In the genomic region with DNA sequence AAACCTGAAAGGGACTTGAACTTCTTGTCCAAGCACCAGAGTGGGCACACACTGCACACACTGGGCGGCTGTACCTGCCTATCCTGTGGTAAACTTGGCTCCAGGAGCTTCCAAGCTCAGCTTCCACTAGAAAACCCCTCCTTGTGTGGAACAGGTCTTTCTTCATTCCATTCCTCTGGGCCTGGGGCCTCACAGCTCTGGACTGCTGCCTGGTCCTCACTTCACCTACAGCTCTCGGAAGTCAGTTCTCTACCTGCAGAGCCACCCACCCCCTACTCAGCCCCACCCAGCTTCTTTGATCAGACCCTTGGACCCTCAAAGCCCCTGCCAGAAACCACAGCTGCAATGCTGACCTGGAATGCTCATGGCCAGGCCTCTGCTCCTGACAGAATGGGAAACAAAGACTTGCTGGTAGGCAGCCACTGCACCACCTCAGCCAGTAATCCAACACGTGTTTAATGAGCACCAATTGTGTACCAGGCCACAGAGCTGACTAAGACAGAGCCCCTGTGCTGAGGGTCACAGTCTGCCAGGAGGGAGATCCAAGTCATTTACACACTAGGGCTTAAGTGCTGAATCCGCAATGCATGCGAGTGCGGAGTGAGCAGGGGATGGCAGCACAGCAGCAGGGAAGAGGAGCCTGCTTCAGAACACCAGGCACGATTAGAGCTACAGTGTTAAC, we compare ENCODE assay signal across 1 cellular context.
TF ChIP-seq lines count a peak whose summit lies in the region.

No MANE protein-coding gene starts in this region.

TF ChIP-seq in K562, 482 proteins besides CTCF, POLR2A, EP300 and RAD21 (continues in another document):
- 0 out of 2 replicates have a peak, but pooled peaks have one; percentile 46 for TF ChIP-seq PPARD (CRISPR knock-in tag; IDR thresholded peaks at IDR 0.05)
- TF ChIP-seq KDM5B (IDR thresholded peaks at IDR 0.05; ENCODE audit: insufficient replicate concordance, low read depth, low read length) = peak; percentile 63
- TF ChIP-seq CBX5 (IDR thresholded peaks at IDR 0.05; ENCODE audit: borderline replicate concordance, low read depth) = no peak
- no peak for TF ChIP-seq ZNF175 (CRISPR knock-in tag; IDR thresholded peaks at IDR 0.05; ENCODE audit: low read depth)
- TF ChIP-seq SRSF1 (IDR thresholded peaks at IDR 0.05; ENCODE audit: low read depth, low read length) = no peak
- TF ChIP-seq ZNF644 (tag; IDR thresholded peaks at IDR 0.05; ENCODE audit: low read depth) = no peak
- TF ChIP-seq POU5F1 (IDR thresholded peaks at IDR 0.05; ENCODE audit: borderline replicate concordance, low read depth, low read length, partially characterized antibody) = no peak
- TF ChIP-seq BRCA1 (IDR thresholded peaks at IDR 0.05) = no peak
- no peak for TF ChIP-seq BRCA1 (CRISPR knock-in tag; IDR thresholded peaks at IDR 0.05)
- 0 out of 2 replicates have a peak, but pooled peaks have one; percentile 46 for TF ChIP-seq HMG20A (CRISPR knock-in tag; conservative IDR thresholded peaks at IDR 0.05)
- TF ChIP-seq SREBF1 (IDR thresholded peaks at IDR 0.05; ENCODE audit: borderline replicate concordance, low read depth, low read length) = peak; percentile 17; the same call in 1 of the 2 replicates
- TF ChIP-seq, protein P1, sequence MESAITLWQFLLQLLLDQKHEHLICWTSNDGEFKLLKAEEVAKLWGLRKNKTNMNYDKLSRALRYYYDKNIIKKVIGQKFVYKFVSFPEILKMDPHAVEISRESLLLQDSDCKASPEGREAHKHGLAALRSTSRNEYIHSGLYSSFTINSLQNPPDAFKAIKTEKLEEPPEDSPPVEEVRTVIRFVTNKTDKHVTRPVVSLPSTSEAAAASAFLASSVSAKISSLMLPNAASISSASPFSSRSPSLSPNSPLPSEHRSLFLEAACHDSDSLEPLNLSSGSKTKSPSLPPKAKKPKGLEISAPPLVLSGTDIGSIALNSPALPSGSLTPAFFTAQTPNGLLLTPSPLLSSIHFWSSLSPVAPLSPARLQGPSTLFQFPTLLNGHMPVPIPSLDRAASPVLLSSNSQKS (CRISPR knock-in tag; IDR thresholded peaks at IDR 0.05) = no peak
- TF ChIP-seq MIER1 (IDR thresholded peaks at IDR 0.05; ENCODE audit: low read depth) = no peak
- TF ChIP-seq NRF1 (conservative IDR thresholded peaks at IDR 0.05 in 1 of 2, IDR thresholded peaks at IDR 0.05 in 1 of 2) = no peak
- peak; percentile 22 for TF ChIP-seq RBBP5 (IDR thresholded peaks at IDR 0.05; ENCODE audit: borderline replicate concordance, insufficient read depth, low read length, poor library complexity, severe bottlenecking)
- TF ChIP-seq NBN (IDR thresholded peaks at IDR 0.05; ENCODE audit: low read depth) = no peak
- TF ChIP-seq NCOA4 (IDR thresholded peaks at IDR 0.05; ENCODE audit: partially characterized antibody) = no peak
- TF ChIP-seq JUN (IDR thresholded peaks at IDR 0.05; ENCODE audit: borderline replicate concordance, low read depth, low read length) = no peak
- no peak for TF ChIP-seq JUN (CRISPR knock-in tag; IDR thresholded peaks at IDR 0.05; ENCODE audit: borderline replicate concordance)
- TF ChIP-seq, protein P2, sequence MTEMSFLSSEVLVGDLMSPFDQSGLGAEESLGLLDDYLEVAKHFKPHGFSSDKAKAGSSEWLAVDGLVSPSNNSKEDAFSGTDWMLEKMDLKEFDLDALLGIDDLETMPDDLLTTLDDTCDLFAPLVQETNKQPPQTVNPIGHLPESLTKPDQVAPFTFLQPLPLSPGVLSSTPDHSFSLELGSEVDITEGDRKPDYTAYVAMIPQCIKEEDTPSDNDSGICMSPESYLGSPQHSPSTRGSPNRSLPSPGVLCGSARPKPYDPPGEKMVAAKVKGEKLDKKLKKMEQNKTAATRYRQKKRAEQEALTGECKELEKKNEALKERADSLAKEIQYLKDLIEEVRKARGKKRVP (CRISPR knock-in tag; IDR thresholded peaks at IDR 0.05) = no peak
- no peak for TF ChIP-seq ARID1B (IDR thresholded peaks at IDR 0.05)
- no peak for TF ChIP-seq CAMTA2 (CRISPR knock-in tag; conservative IDR thresholded peaks at IDR 0.05)
- no peak for TF ChIP-seq GTF2A2 (tag; IDR thresholded peaks at IDR 0.05)
- no peak for TF ChIP-seq GATA2 (CRISPR knock-in tag; IDR thresholded peaks at IDR 0.05)
- TF ChIP-seq TEAD4 (IDR thresholded peaks at IDR 0.05; ENCODE audit: low read length) = no peak
- no peak for TF ChIP-seq TEAD4 (CRISPR knock-in tag; IDR thresholded peaks at IDR 0.05; ENCODE audit: borderline replicate concordance)
- TF ChIP-seq EHMT2 (IDR thresholded peaks at IDR 0.05) = no peak
- TF ChIP-seq TBP (optimal IDR thresholded peaks at IDR 0.05; ENCODE audit: low read depth, low read length) = no peak
- TF ChIP-seq SOX6 (IDR thresholded peaks at IDR 0.05) = no peak
- TF ChIP-seq, protein P3, sequence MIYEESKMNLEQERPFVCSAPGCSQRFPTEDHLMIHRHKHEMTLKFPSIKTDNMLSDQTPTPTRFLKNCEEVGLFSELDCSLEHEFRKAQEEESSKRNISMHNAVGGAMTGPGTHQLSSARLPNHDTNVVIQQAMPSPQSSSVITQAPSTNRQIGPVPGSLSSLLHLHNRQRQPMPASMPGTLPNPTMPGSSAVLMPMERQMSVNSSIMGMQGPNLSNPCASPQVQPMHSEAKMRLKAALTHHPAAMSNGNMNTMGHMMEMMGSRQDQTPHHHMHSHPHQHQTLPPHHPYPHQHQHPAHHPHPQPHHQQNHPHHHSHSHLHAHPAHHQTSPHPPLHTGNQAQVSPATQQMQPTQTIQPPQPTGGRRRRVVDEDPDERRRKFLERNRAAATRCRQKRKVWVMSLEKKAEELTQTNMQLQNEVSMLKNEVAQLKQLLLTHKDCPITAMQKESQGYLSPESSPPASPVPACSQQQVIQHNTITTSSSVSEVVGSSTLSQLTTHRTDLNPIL (CRISPR knock-in tag; IDR thresholded peaks at IDR 0.05) = no peak
- no peak for TF ChIP-seq MTA3 (IDR thresholded peaks at IDR 0.05; ENCODE audit: borderline replicate concordance)
- TF ChIP-seq, protein P4, sequence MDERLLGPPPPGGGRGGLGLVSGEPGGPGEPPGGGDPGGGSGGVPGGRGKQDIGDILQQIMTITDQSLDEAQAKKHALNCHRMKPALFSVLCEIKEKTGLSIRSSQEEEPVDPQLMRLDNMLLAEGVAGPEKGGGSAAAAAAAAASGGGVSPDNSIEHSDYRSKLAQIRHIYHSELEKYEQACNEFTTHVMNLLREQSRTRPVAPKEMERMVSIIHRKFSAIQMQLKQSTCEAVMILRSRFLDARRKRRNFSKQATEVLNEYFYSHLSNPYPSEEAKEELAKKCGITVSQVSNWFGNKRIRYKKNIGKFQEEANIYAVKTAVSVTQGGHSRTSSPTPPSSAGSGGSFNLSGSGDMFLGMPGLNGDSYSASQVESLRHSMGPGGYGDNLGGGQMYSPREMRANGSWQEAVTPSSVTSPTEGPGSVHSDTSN (CRISPR knock-in tag; IDR thresholded peaks at IDR 0.05; ENCODE audit: low read depth) = no peak
- TF ChIP-seq, protein P4 (tag; conservative IDR thresholded peaks at IDR 0.05; ENCODE audit: low read depth) = no peak
- TF ChIP-seq, protein P5, sequence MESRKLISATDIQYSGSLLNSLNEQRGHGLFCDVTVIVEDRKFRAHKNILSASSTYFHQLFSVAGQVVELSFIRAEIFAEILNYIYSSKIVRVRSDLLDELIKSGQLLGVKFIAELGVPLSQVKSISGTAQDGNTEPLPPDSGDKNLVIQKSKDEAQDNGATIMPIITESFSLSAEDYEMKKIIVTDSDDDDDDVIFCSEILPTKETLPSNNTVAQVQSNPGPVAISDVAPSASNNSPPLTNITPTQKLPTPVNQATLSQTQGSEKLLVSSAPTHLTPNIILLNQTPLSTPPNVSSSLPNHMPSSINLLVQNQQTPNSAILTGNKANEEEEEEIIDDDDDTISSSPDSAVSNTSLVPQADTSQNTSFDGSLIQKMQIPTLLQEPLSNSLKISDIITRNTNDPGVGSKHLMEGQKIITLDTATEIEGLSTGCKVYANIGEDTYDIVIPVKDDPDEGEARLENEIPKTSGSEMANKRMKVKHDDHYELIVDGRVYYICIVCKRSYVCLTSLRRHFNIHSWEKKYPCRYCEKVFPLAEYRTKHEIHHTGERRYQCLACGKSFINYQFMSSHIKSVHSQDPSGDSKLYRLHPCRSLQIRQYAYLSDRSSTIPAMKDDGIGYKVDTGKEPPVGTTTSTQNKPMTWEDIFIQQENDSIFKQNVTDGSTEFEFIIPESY (CRISPR knock-in tag; IDR thresholded peaks at IDR 0.05) = no peak
- no peak for TF ChIP-seq GABPA (tag; conservative IDR thresholded peaks at IDR 0.05; ENCODE audit: low read depth)
- TF ChIP-seq HNRNPLL (IDR thresholded peaks at IDR 0.05; ENCODE audit: low read depth, low read length, poor library complexity, severe bottlenecking) = no peak
- no peak for TF ChIP-seq NFE2 (IDR thresholded peaks at IDR 0.05; ENCODE audit: low read depth)
- no peak for TF ChIP-seq KLF6 (CRISPR knock-in tag; IDR thresholded peaks at IDR 0.05; ENCODE audit: borderline replicate concordance)
- no peak for TF ChIP-seq HNRNPL (IDR thresholded peaks at IDR 0.05; ENCODE audit: low read depth, low read length)
- TF ChIP-seq ZBED1 (IDR thresholded peaks at IDR 0.05) = no peak
- TF ChIP-seq ZNF282 (CRISPR knock-in tag; IDR thresholded peaks at IDR 0.05) = no peak
- TF ChIP-seq NEUROD1 (IDR thresholded peaks at IDR 0.05; ENCODE audit: borderline replicate concordance, low read depth, low read length, partially characterized antibody) = peak; percentile 5
- TF ChIP-seq, protein P6, sequence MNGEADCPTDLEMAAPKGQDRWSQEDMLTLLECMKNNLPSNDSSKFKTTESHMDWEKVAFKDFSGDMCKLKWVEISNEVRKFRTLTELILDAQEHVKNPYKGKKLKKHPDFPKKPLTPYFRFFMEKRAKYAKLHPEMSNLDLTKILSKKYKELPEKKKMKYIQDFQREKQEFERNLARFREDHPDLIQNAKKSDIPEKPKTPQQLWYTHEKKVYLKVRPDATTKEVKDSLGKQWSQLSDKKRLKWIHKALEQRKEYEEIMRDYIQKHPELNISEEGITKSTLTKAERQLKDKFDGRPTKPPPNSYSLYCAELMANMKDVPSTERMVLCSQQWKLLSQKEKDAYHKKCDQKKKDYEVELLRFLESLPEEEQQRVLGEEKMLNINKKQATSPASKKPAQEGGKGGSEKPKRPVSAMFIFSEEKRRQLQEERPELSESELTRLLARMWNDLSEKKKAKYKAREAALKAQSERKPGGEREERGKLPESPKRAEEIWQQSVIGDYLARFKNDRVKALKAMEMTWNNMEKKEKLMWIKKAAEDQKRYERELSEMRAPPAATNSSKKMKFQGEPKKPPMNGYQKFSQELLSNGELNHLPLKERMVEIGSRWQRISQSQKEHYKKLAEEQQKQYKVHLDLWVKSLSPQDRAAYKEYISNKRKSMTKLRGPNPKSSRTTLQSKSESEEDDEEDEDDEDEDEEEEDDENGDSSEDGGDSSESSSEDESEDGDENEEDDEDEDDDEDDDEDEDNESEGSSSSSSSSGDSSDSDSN (IDR thresholded peaks at IDR 0.05; ENCODE audit: borderline replicate concordance in 1 of 2, low read depth in 2 of 2, low read length in 2 of 2) = no peak
- TF ChIP-seq XRCC3 (IDR thresholded peaks at IDR 0.05) = no peak
- no peak for TF ChIP-seq SIN3B (IDR thresholded peaks at IDR 0.05; ENCODE audit: low read depth)
- TF ChIP-seq BCOR (IDR thresholded peaks at IDR 0.05) = no peak
- TF ChIP-seq, protein P7, sequence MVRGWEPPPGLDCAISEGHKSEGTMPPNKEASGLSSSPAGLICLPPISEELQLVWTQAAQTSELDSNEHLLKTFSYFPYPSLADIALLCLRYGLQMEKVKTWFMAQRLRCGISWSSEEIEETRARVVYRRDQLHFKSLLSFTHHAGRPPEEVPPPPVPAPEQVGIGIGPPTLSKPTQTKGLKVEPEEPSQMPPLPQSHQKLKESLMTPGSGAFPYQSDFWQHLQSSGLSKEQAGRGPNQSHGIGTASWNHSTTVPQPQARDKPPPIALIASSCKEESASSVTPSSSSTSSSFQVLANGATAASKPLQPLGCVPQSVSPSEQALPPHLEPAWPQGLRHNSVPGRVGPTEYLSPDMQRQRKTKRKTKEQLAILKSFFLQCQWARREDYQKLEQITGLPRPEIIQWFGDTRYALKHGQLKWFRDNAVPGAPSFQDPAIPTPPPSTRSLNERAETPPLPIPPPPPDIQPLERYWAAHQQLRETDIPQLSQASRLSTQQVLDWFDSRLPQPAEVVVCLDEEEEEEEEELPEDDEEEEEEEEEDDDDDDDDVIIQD (CRISPR knock-in tag; IDR thresholded peaks at IDR 0.05) = no peak
- no peak for TF ChIP-seq ZNF77 (CRISPR knock-in tag; IDR thresholded peaks at IDR 0.05)
- no peak for TF ChIP-seq SIN3A (IDR thresholded peaks at IDR 0.05; ENCODE audit: borderline replicate concordance in 2 of 2, control insufficient read depth in 1 of 2, low read depth in 2 of 2, low read length in 2 of 2)
- TF ChIP-seq, protein P8, sequence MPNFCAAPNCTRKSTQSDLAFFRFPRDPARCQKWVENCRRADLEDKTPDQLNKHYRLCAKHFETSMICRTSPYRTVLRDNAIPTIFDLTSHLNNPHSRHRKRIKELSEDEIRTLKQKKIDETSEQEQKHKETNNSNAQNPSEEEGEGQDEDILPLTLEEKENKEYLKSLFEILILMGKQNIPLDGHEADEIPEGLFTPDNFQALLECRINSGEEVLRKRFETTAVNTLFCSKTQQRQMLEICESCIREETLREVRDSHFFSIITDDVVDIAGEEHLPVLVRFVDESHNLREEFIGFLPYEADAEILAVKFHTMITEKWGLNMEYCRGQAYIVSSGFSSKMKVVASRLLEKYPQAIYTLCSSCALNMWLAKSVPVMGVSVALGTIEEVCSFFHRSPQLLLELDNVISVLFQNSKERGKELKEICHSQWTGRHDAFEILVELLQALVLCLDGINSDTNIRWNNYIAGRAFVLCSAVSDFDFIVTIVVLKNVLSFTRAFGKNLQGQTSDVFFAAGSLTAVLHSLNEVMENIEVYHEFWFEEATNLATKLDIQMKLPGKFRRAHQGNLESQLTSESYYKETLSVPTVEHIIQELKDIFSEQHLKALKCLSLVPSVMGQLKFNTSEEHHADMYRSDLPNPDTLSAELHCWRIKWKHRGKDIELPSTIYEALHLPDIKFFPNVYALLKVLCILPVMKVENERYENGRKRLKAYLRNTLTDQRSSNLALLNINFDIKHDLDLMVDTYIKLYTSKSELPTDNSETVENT (CRISPR knock-in tag; IDR thresholded peaks at IDR 0.05) = peak; percentile 76
- no peak for TF ChIP-seq MEIS2 (IDR thresholded peaks at IDR 0.05; ENCODE audit: partially characterized antibody)
- TF ChIP-seq JUNB (CRISPR knock-in tag; conservative IDR thresholded peaks at IDR 0.05) = 0 out of 2 replicates have a peak, but pooled peaks have one; percentile 24
